9 cellular contexts compared by ENCODE assay signal in genomic region chr10:18400201-18400910, GRCh38.
A peak's percentile ranks its signal among the peaks of the same experiment; 100 is the strongest.
DNase-seq lines count a peak whose midpoint lies in the region; ATAC-seq lines count a peak whose summit lies in the region.
"Had no signal": no experiment of that assay in that cellular context is flagged by ENCODE, and none has a peak within 500 bp of the region (broad histone marks: within the 10 kb centered on the region; RNA-seq: fewer than 3 reads in every experiment).

No MANE protein-coding gene starts in this region.

- H3K4me3 ChIP-seq in iPS-11a (ENCODE audit: low read depth, low read length) (peak overlapping the region; percentile 33), thymus (ENCODE audit: low read length) (peak overlapping the region; percentile 52)

- H3K4me3 Mint-ChIP-seq in T-helper 1 cell treated with Interleukin-12 subunit alpha and Interleukin-12 subunit beta and Interleukin-4 antibody, amounts not matched to agents 30 μg/mL and 1 μg/mL, for 36 hours, result peak overlapping the region; percentile 16

- peaks cover 4% of the 10 kb centered on the region for H3K4me1 Mint-ChIP-seq in T-helper 1 cell treated with Interleukin-12 subunit alpha and Interleukin-12 subunit beta and Interleukin-4 antibody, amounts not matched to agents 30 μg/mL and 1 μg/mL, for 36 hours (ENCODE audit: low read depth)

- no peaks in the 10 kb centered on the region for H3K9me3 Mint-ChIP-seq in T-helper 1 cell treated with Interleukin-12 subunit alpha and Interleukin-12 subunit beta and Interleukin-4 antibody, amounts not matched to agents 30 μg/mL and 1 μg/mL, for 36 hours

- no peak for DNase-seq in T-helper 1 cell
- peak; percentile 16 for DNase-seq in SW480 (ENCODE audit: low spot score)
- DNase-seq in UCSD-AML1 (lab: John Stamatoyannopoulos, UW; ENCODE audit: unreplicated experiment), result no peak
- no peak for DNase-seq in activated naive CD4-positive, alpha-beta T cell (lab: John Stamatoyannopoulos, UW)
- DNase-seq: DND-41 had no signal

- ATAC-seq in HG02970 (IDR thresholded peaks at IDR 0.05; ENCODE audit: low FRiP score, unreplicated experiment), result peak; percentile 67

- no peaks in the 10 kb centered on the region for H3K27me3 ChIP-seq in thymus (ENCODE audit: control insufficient read depth, insufficient read depth)

- H3K9me3 ChIP-seq in thymus (ENCODE audit: control insufficient read depth), result no peaks in the 10 kb centered on the region

- H3K27ac Mint-ChIP-seq in T-helper 1 cell treated with Interleukin-12 subunit alpha and Interleukin-12 subunit beta and Interleukin-4 antibody, amounts not matched to agents 30 μg/mL and 1 μg/mL, for 36 hours, result no peak overlapping the region

- WGBS in thymus, result 29% methylated on average over 18 of the region's 18 CpGs

- H3K36me3 ChIP-seq in thymus (ENCODE audit: control insufficient read depth, insufficient read depth), result no peaks in the 10 kb centered on the region

- no peaks in the 10 kb centered on the region for H3K4me1 ChIP-seq in thymus (ENCODE audit: control insufficient read depth, insufficient read depth, low read length)

- peaks cover 24% of the 10 kb centered on the region for H3K27me3 Mint-ChIP-seq in T-helper 1 cell treated with Interleukin-12 subunit alpha and Interleukin-12 subunit beta and Interleukin-4 antibody, amounts not matched to agents 30 μg/mL and 1 μg/mL, for 36 hours (ENCODE audit: low read depth)

- no peaks in the 10 kb centered on the region for H3K36me3 Mint-ChIP-seq in T-helper 1 cell treated with Interleukin-12 subunit alpha and Interleukin-12 subunit beta and Interleukin-4 antibody, amounts not matched to agents 30 μg/mL and 1 μg/mL, for 36 hours (ENCODE audit: low read depth)

- peak overlapping the region; percentile 31 for H3K27ac ChIP-seq in thymus (ENCODE audit: low read depth)
